In the genomic region with DNA sequence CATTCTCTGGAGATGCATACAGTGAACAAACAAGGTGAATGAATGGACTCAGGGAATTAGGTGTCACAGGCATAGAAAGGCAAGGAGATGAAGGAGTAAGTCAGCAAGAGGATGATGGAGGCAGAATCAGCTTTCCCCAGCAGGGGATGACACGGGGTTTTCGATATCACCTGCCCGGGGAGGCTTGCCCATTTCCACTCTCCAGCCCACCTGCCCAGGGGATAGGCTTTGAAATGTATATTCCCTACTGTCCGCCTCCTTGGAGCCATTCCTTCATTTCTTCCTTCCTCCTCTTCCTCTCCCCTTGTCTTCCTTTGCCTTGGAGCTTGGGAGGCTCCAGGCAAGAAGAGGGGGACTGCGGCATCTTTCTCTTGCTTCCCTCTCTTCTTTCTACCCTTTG, we compare ENCODE assay signal across 1 cellular context.
TF ChIP-seq lines count a peak whose summit lies in the region.

No MANE protein-coding gene starts in this region.

TF ChIP-seq in HEK293, 187 proteins besides CTCF, POLR2A, EP300 and RAD21 (continued from another document):
- TF ChIP-seq, protein P1, sequence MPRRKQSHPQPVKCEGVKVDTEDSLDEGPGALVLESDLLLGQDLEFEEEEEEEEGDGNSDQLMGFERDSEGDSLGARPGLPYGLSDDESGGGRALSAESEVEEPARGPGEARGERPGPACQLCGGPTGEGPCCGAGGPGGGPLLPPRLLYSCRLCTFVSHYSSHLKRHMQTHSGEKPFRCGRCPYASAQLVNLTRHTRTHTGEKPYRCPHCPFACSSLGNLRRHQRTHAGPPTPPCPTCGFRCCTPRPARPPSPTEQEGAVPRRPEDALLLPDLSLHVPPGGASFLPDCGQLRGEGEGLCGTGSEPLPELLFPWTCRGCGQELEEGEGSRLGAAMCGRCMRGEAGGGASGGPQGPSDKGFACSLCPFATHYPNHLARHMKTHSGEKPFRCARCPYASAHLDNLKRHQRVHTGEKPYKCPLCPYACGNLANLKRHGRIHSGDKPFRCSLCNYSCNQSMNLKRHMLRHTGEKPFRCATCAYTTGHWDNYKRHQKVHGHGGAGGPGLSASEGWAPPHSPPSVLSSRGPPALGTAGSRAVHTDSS (tag by site-specific recombination; IDR thresholded peaks at IDR 0.05): 0 out of 2 replicates have a peak, but pooled peaks have one; percentile 43
- TF ChIP-seq, protein P2, sequence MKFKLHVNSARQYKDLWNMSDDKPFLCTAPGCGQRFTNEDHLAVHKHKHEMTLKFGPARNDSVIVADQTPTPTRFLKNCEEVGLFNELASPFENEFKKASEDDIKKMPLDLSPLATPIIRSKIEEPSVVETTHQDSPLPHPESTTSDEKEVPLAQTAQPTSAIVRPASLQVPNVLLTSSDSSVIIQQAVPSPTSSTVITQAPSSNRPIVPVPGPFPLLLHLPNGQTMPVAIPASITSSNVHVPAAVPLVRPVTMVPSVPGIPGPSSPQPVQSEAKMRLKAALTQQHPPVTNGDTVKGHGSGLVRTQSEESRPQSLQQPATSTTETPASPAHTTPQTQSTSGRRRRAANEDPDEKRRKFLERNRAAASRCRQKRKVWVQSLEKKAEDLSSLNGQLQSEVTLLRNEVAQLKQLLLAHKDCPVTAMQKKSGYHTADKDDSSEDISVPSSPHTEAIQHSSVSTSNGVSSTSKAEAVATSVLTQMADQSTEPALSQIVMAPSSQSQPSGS (tag by site-specific recombination; IDR thresholded peaks at IDR 0.05; ENCODE audit: low read depth): no peak
